Comparison of ENCODE assay signal across 8 cellular contexts in genomic region chr6:151391021-151391470, GRCh38.
A peak's percentile ranks its signal among the peaks of the same experiment; 100 is the strongest.
DNase-seq lines count a peak whose midpoint lies in the region; ATAC-seq lines count a peak whose summit lies in the region.

No MANE protein-coding gene starts in this region.

- ATAC-seq in HG02943 (IDR thresholded peaks at IDR 0.05; ENCODE audit: low read depth, unreplicated experiment) = peak; percentile 15

- DNase-seq in NCI-H446 (lab: John Stamatoyannopoulos, UW) (peak; percentile 17 to 51), NCI-H446 treated with DMSO at 0.1 percent for 48 hours (lab: John Stamatoyannopoulos, UW) (no peak), NCI-H748 (lab: John Stamatoyannopoulos, UW; ENCODE audit: unreplicated experiment) (peak; percentile 81), epidermal melanocyte (ENCODE audit: insufficient read length, low spot score) (peak; percentile 36), middle frontal gyrus (ENCODE audit: extremely low spot score, low spot score) (peak; percentile 17)
- peak; percentile 50 for DNase-seq in activated CD8-positive, alpha-beta memory T cell treated with anti-CD3 and anti-CD28 coated beads, Interleukin-2, amount 50 U/mL, for 24 hours (ENCODE audit: extremely low read depth)
- DNase-seq in stimulated activated CD8-positive, alpha-beta memory T cell treated with anti-CD3 and anti-CD28 coated beads, Interleukin-15, amount 100 ng/mL, for 48 hours (ENCODE audit: low read depth in 2 of 2) = peak; percentile 64 to 66
